22 cellular contexts compared by ENCODE assay signal in genomic region chr2:201890447-201890846, GRCh38.
DNase-seq lines count a peak whose midpoint lies in the region; ATAC-seq, FAIRE-seq and TF ChIP-seq lines count a peak whose summit lies in the region.
"Had no signal": no experiment of that assay in that cellular context is flagged by ENCODE, and none has a peak within 500 bp of the region (broad histone marks: within the 10 kb centered on the region; RNA-seq: fewer than 3 reads in every experiment).

No MANE protein-coding gene starts in this region.

- H3K9me3 ChIP-seq in A549 (no peaks in the 10 kb centered on the region), IMR-90 (ENCODE audit: control insufficient read depth, insufficient read depth, low read length) (no peaks in the 10 kb centered on the region), adipocyte (ENCODE audit: control insufficient read depth, low read length) (no peaks in the 10 kb centered on the region), T-helper 17 cell (ENCODE audit: control insufficient read depth, low read length, poor library complexity, severe bottlenecking) (no peaks in the 10 kb centered on the region)
- H3K9me3 ChIP-seq: body of pancreas, heart right ventricle, SJCRH30, transverse colon had no signal

- dilution Hi-C loops in IMR-90 (cut with HindIII; ENCODE audit: low sequenced_read_pairs, unreplicated experiment): no loop called here

- peak overlapping the region; percentile 11; the same call in 1 of the 3 replicates for H3K4me2 ChIP-seq in A549
- peak overlapping the region; percentile 65 for H3K4me2 ChIP-seq in IMR-90 (ENCODE audit: low read depth, low read length)

- H3K27ac Mint-ChIP-seq in T-helper 17 cell: no peak overlapping the region
- H3K27ac Mint-ChIP-seq: activated CD4-positive, alpha-beta T cell treated with anti-CD3 and anti-CD28 coated beads, Interleukin-2, amount 10 ng/mL, durations not matched to agents 7 days and 5 days had no signal

- H3K56ac ChIP-seq in IMR-90 (ENCODE audit: extremely low read depth, insufficient read depth, low read length): peak overlapping the region; percentile 29; the same call in 1 of the 2 replicates

- peak overlapping the region; percentile 94; the same call in 2 of the 3 replicates for H2BK15ac ChIP-seq in IMR-90 (ENCODE audit: low read depth, low read length)

- peak overlapping the region; percentile 84 for H4K91ac ChIP-seq in IMR-90 (ENCODE audit: insufficient read depth, low read depth, low read length)

- H3K23ac ChIP-seq in IMR-90 (ENCODE audit: low read depth, low read length): peak overlapping the region; percentile 91

- no peak overlapping the region for H3K9ac ChIP-seq in IMR-90 (ENCODE audit: low read depth, low read length)
- H3K9ac ChIP-seq in adipocyte (ENCODE audit: low read length): no peak overlapping the region

- peaks cover 3% of the 10 kb centered on the region; the same call in 1 of the 2 replicates for H4K20me1 ChIP-seq in IMR-90 (ENCODE audit: insufficient read depth, low read length)

- ATAC-seq in A549 (peak; percentile 30 to 36; a peak in 3 of 6 replicates), IMR-90 (ENCODE audit: low read depth) (peak; percentile 21), foreskin keratinocyte (peak; percentile 74), T-helper 17 cell (no peak)
- ATAC-seq: body of pancreas had no signal

- peaks cover 4% of the 10 kb centered on the region for H3K36me3 Mint-ChIP-seq in T-helper 17 cell (ENCODE audit: low read depth)

- no peak overlapping the region for H2AFZ ChIP-seq in IMR-90 (replicated peaks; ENCODE audit: low read length, poor library complexity)

- TF ChIP-seq POLR2A in A549 (IDR thresholded peaks at IDR 0.05; ENCODE audit: low read length) (no peak), IMR-90 (IDR thresholded peaks at IDR 0.05; ENCODE audit: low read depth, low read length) (no peak)

- DNase-seq in A549 (ENCODE audit: low read depth in 1 of 2, low spot score in 1 of 2): no peak
- peak; percentile 62 for DNase-seq in IMR-90
- DNase-seq in adipocyte (ENCODE audit: low read depth): peak; percentile 38
- peak; percentile 45 to 66 for DNase-seq in foreskin keratinocyte
- no peak for DNase-seq in T-helper 17 cell
- DNase-seq in urothelium cell line (ENCODE audit: low spot score): no peak
- DNase-seq in activated naive CD4-positive, alpha-beta T cell treated with Interleukin-2 at 50 U/mL for 16 hours: no peak
- DNase-seq in GOT3 (lab: John Stamatoyannopoulos, UW): no peak
- DNase-seq: activated CD4-positive, alpha-beta T cell treated with anti-CD3 and anti-CD28 coated beads, Interleukin-2, amount 10 ng/mL, durations not matched to agents 7 days and 5 days; activated CD8-positive, alpha-beta memory T cell treated with anti-CD3 and anti-CD28 coated beads, Interleukin-2, amount 50 U/mL, for 48 hours; body of pancreas; DMS79; heart right ventricle; kidney; NCI-H2029 treated with DMSO at 0.1 percent for 48 hours; NCI-H510A treated with DMSO at 0.1 percent for 48 hours; SJCRH30; stimulated activated naive CD4-positive, alpha-beta T cell; transverse colon had no signal

- H3K4me1 ChIP-seq in A549: peaks cover 10% of the 10 kb centered on the region; the same call in 2 of the 3 replicates
- peaks cover 18% of the 10 kb centered on the region for H3K4me1 ChIP-seq in IMR-90 (ENCODE audit: control insufficient read depth, insufficient read depth, low read length)
- peaks cover 18% of the 10 kb centered on the region for H3K4me1 ChIP-seq in adipocyte (ENCODE audit: control insufficient read depth, insufficient read depth, low read length)
- H3K4me1 ChIP-seq in foreskin keratinocyte: peaks cover 5% of the 10 kb centered on the region
- H3K4me1 ChIP-seq: body of pancreas, SJCRH30, transverse colon had no signal

- H2AK9ac ChIP-seq in IMR-90 (replicated peaks; ENCODE audit: low read depth, low read length, poor library complexity): no peak overlapping the region

- FAIRE-seq in A549 (lab: Jason Lieb, UNC) (no peak), urothelium cell line (lab: Jason Lieb, UNC) (no peak)
- FAIRE-seq: A204.1, GM19239, kidney had no signal

- intact Hi-C loops in IMR-90 (cut with micrococcal nuclease): no loop called here

- peak overlapping the region; percentile 77 for H2BK5ac ChIP-seq in IMR-90 (ENCODE audit: low read depth, low read length, poor library complexity, severe bottlenecking)

- H3K27me3 ChIP-seq in IMR-90 (ENCODE audit: control insufficient read depth, insufficient read depth, low read length): no peaks in the 10 kb centered on the region
- H3K27me3 ChIP-seq in adipocyte (replicated peaks; ENCODE audit: control insufficient read depth, insufficient read depth, low read length): no peaks in the 10 kb centered on the region
- peaks cover 57% of the 10 kb centered on the region for H3K27me3 ChIP-seq in foreskin keratinocyte
- H3K27me3 ChIP-seq: body of pancreas, transverse colon had no signal

- peaks cover 17% of the 10 kb centered on the region for H3K9me1 ChIP-seq in IMR-90 (ENCODE audit: insufficient read depth, low read length)

- peak overlapping the region; percentile 97 for H2AK5ac ChIP-seq in IMR-90 (ENCODE audit: low read depth, low read length)

- H3K27me3 Mint-ChIP-seq in T-helper 17 cell: peaks cover 72% of the 10 kb centered on the region

- H3K4me3 ChIP-seq in A549 (no peak overlapping the region), IMR-90 (ENCODE audit: insufficient read depth, low read depth, low read length) (no peak overlapping the region), adipocyte (ENCODE audit: low read length) (no peak overlapping the region)
- H3K4me3 ChIP-seq: body of pancreas, heart right ventricle, SJCRH30, transverse colon had no signal

- in situ Hi-C loops in IMR-90 (cut with MboI; ENCODE audit: low sequenced_read_pairs): no loop called here

- peaks cover 0 to 22% of the 10 kb centered on the region in 2 experiments; a peak in 2 of 4 replicates for H3K79me1 ChIP-seq in IMR-90 (ENCODE audit: low read depth in 1 of 2, low read length in 2 of 2)

- TF ChIP-seq EP300 in A549 (IDR thresholded peaks at IDR 0.05): no peak

- TF ChIP-seq CTCF in A549 (IDR thresholded peaks at IDR 0.05): no peak
- TF ChIP-seq CTCF in IMR-90 (conservative IDR thresholded peaks at IDR 0.05; ENCODE audit: low read depth, low read length): no peak
- no peak for TF ChIP-seq CTCF in foreskin keratinocyte (conservative IDR thresholded peaks at IDR 0.05)

- H3K36me3 ChIP-seq in IMR-90 (ENCODE audit: control insufficient read depth, insufficient read depth, low read length) (no peaks in the 10 kb centered on the region), adipocyte (ENCODE audit: control insufficient read depth, insufficient read depth, low read length, severe bottlenecking) (no peaks in the 10 kb centered on the region)
- H3K36me3 ChIP-seq: heart right ventricle, SJCRH30, transverse colon had no signal

- TF ChIP-seq RAD21 in A549 (conservative IDR thresholded peaks at IDR 0.05 in 1 of 2, IDR thresholded peaks at IDR 0.05 in 1 of 2): no peak
- no peak for TF ChIP-seq RAD21 in IMR-90 (IDR thresholded peaks at IDR 0.05; ENCODE audit: low read length)

- no peak overlapping the region for H3K27ac ChIP-seq in A549
- H3K27ac ChIP-seq in IMR-90 (ENCODE audit: insufficient read depth, low read length): peak overlapping the region; percentile 57; the same call in 1 of the 2 replicates
- no peak overlapping the region for H3K27ac ChIP-seq in foreskin keratinocyte
- H3K27ac ChIP-seq: body of pancreas, C4-2B, heart right ventricle, SJCRH30, transverse colon had no signal

- peaks cover 3% of the 10 kb centered on the region for H3K4me1 Mint-ChIP-seq in T-helper 17 cell

- H4K8ac ChIP-seq in IMR-90 (ENCODE audit: low read depth in 2 of 2, low read length in 2 of 2): peak overlapping the region in 1 of 2 experiments; percentile 52; a peak in 2 of 4 replicates

- peak overlapping the region; percentile 95 for H3K18ac ChIP-seq in IMR-90 (ENCODE audit: low read depth, low read length)

- CTCF ChIA-PET in A549 (lab: Yijun Ruan, JAX): interaction anchor here (1.0 kb wide), 1 partner anchor 30 kb away, joined by 3 read pairs; no protein-coding TSS in a partner anchor
- CTCF ChIA-PET in IMR-90 (lab: Yijun Ruan, JAX): no interaction called here

- peak overlapping the region; percentile 91 for H3K4ac ChIP-seq in IMR-90 (ENCODE audit: low read depth, low read length)

- H2BK20ac ChIP-seq in IMR-90 (ENCODE audit: low read depth, low read length): peak overlapping the region; percentile 96

- H3K14ac ChIP-seq in IMR-90 (replicated peaks; ENCODE audit: low read depth, low read length): peak overlapping the region; percentile 91

- POLR2A ChIA-PET in A549 (lab: Yijun Ruan, JAX) (no interaction called here), IMR-90 (lab: Charles Lee; ENCODE audit: unreplicated experiment) (no interaction called here)

- peak overlapping the region; percentile 94 for H2BK120ac ChIP-seq in IMR-90 (ENCODE audit: low read depth, low read length)

- no TSS peak for BruUV-seq in IMR-90 (replicated peaks; lab: Mats Ljungman, UMichigan)

- no peak overlapping the region for H3K4me3 Mint-ChIP-seq in T-helper 17 cell
- H3K4me3 Mint-ChIP-seq: activated CD4-positive, alpha-beta T cell treated with anti-CD3 and anti-CD28 coated beads, Interleukin-2, amount 10 ng/mL, durations not matched to agents 7 days and 5 days had no signal

- peak overlapping the region; percentile 94; the same call in 1 of the 2 replicates for H4K5ac ChIP-seq in IMR-90 (ENCODE audit: low read depth, low read length)

TF ChIP-seq in A549, 52 proteins besides CTCF, POLR2A, EP300 and RAD21 (continues in another document):
- TF ChIP-seq FOSL2 (IDR thresholded peaks at IDR 0.05): peak; percentile 59; the same call in 1 of the 2 replicates
- peak; percentile 85 for TF ChIP-seq FOSL2 (CRISPR knock-in tag; IDR thresholded peaks at IDR 0.05)
- TF ChIP-seq CBX8 (IDR thresholded peaks at IDR 0.05): no peak
- no peak for TF ChIP-seq FOSB (CRISPR knock-in tag; IDR thresholded peaks at IDR 0.05)
- TF ChIP-seq BHLHE40 (IDR thresholded peaks at IDR 0.05; ENCODE audit: low read depth, low read length): no peak
- TF ChIP-seq RARB (CRISPR knock-in tag; IDR thresholded peaks at IDR 0.05): no peak
- TF ChIP-seq JUNB (IDR thresholded peaks at IDR 0.05): peak; percentile 68
- no peak for TF ChIP-seq GATA3 (IDR thresholded peaks at IDR 0.05; ENCODE audit: borderline replicate concordance)
- TF ChIP-seq NPAS2 (CRISPR knock-in tag; IDR thresholded peaks at IDR 0.05; ENCODE audit: borderline replicate concordance): no peak

TF ChIP-seq in IMR-90, 13 proteins besides CTCF, POLR2A, EP300 and RAD21:
- TF ChIP-seq FOS (IDR thresholded peaks at IDR 0.05; ENCODE audit: low read depth, low read length) (peak; percentile 84), CEBPB (IDR thresholded peaks at IDR 0.05; ENCODE audit: low read depth, low read length) (0 out of 2 replicates have a peak, but pooled peaks have one; percentile 21), SMC3 (IDR thresholded peaks at IDR 0.05; ENCODE audit: low read depth, low read length) (no peak)

Comparison
In these comparisons a context has a peak if more than half of its experiments do, and no peak if none do; other contexts are left out.
1. DNase-seq: peak in IMR-90 (single experiment), adipocyte (single experiment) and foreskin keratinocyte (2 of 2); none in A549 (0 of 2), T-helper 17 cell (0 of 3), urothelium cell line (single experiment), activated naive CD4-positive, alpha-beta T cell treated with Interleukin-2 at 50 U/mL for 16 hours (single experiment) and GOT3 (single experiment).